10 cellular contexts compared by ENCODE assay signal in the genomic region with DNA sequence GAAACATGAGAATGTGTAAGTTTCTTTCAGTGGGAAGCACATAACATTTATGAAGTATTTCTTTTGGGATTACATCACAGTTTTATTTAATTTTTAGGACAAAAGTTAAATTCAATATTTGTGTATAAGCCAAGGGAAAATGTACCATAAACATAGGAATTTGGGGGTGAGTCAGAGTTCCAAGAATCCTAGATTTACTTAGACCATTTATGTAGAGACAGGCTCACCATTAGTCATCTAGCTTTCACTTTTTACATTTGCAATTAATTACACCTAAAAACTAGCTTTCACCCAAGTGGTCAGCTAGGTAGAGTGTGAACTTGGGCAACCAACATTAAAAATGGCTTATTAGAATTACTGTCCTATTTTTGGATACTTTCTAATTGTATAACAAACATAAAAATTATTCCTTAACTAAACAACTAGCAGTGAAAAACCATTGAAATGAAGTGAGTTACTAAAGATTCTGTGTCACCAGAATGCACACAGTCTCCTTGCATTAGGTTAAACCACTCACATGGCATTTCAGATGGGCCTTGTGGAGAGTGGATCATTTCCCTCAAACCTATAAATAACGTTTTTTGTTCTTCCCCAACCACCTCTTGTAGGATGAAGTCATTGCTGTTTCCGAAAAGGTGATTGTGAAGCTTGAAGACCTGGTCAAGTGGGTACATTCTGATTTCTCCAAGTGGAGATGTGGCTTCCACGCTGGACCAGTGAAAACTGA. TPM values are rescaled to one million over a fixed set of nuclear protein-coding genes. Genes with fewer than 3 reads are reported as not detected.
DNase-seq lines count a peak whose midpoint lies in the region; ATAC-seq and TF ChIP-seq lines count a peak whose summit lies in the region.
"Had no signal": no experiment of that assay in that cellular context is flagged by ENCODE, and none has a peak within 500 bp of the region (broad histone marks: within the 10 kb centered on the region; RNA-seq: fewer than 3 reads in every experiment).

No MANE protein-coding gene starts in this region.

- H3K9me3 Mint-ChIP-seq in effector memory CD8-positive, alpha-beta T cell: no peaks in the 10 kb centered on the region

- H3K27me3 ChIP-seq in skeletal muscle satellite cell (ENCODE audit: control insufficient read depth, insufficient read depth, low read length): no peaks in the 10 kb centered on the region

- H3K4me1 ChIP-seq in skeletal muscle satellite cell (ENCODE audit: control insufficient read depth, insufficient read depth, low read length): peaks cover 70% of the 10 kb centered on the region

- no peaks in the 10 kb centered on the region for H3K27me3 Mint-ChIP-seq in effector memory CD8-positive, alpha-beta T cell

- DNase-seq in ELR (ENCODE audit: low read depth) (peak; percentile 89), RWPE1 (ENCODE audit: low spot score) (peak; percentile 75), cerebellum (ENCODE audit: low spot score) (no peak)
- no peak for DNase-seq in effector memory CD8-positive, alpha-beta T cell
- DNase-seq in activated CD4-positive, alpha-beta T cell treated with anti-CD3 and anti-CD28 coated beads for 4 hours: no peak
- DNase-seq: amygdala, NCI-H187 treated with DMSO at 0.1 percent for 48 hours had no signal

- no peaks in the 10 kb centered on the region for H3K9me3 ChIP-seq in skeletal muscle satellite cell (replicated peaks; ENCODE audit: low read length)

- peak overlapping the region; percentile 24 for H3K4me3 ChIP-seq in skeletal muscle satellite cell (ENCODE audit: low read length)

- CTCF ChIA-PET in RWPE1 (lab: Yijun Ruan, JAX): interaction anchor here (0.6 to 1.0 kb wide), 2 partner anchors 44 to 305 kb away, joined by 4 to 5 read pairs; no protein-coding TSS in a partner anchor

- H3K4me3 Mint-ChIP-seq in effector memory CD8-positive, alpha-beta T cell: peak overlapping the region; percentile 29 to 31

- POLR2A ChIA-PET in RWPE1 (lab: Yijun Ruan, JAX; ENCODE audit: low non-redundant PET): no interaction called here

- H3K4me2 ChIP-seq in skeletal muscle satellite cell (ENCODE audit: low read length): peak overlapping the region; percentile 74

- peak overlapping the region; percentile 7 to 62 for H3K27ac Mint-ChIP-seq in effector memory CD8-positive, alpha-beta T cell

- TF ChIP-seq CTCF in RWPE1 (conservative IDR thresholded peaks at IDR 0.05; ENCODE audit: low read depth): no peak

- H3K27ac ChIP-seq in RWPE1: no peak overlapping the region

- peaks cover 3% of the 10 kb centered on the region for H3K36me3 ChIP-seq in skeletal muscle satellite cell (ENCODE audit: insufficient read depth, low read length)

- peak overlapping the region; percentile 72 for H3K9ac ChIP-seq in skeletal muscle satellite cell (ENCODE audit: low read depth, low read length)

- H3K36me3 Mint-ChIP-seq in effector memory CD8-positive, alpha-beta T cell (ENCODE audit: insufficient read depth): peaks cover 24% of the 10 kb centered on the region

- ATAC-seq in effector memory CD8-positive, alpha-beta T cell (replicated peaks): no peak
- no peak for ATAC-seq in GM21717 (IDR thresholded peaks at IDR 0.05; ENCODE audit: unreplicated experiment)
- no peak for ATAC-seq in HG02678 (IDR thresholded peaks at IDR 0.05; ENCODE audit: unreplicated experiment)

- H3K4me1 Mint-ChIP-seq in effector memory CD8-positive, alpha-beta T cell (ENCODE audit: low read depth in 2 of 2): peaks cover 33 to 67% of the 10 kb centered on the region in 2 donors

RNA-seq across cellular contexts. Expression of gene ARID5B, which starts 38.2 kb away (rescaled TPM):
- total RNA-seq in skeletal muscle satellite cell (2012; rRNA removed): 22.3 and 30.4 TPM in 2 replicates
- 27.4 TPM for total RNA-seq in cerebellum

Comparison
In these comparisons a context has a peak if more than half of its experiments do, and no peak if none do; other contexts are left out.
1. DNase-seq: peak in ELR (single experiment) and RWPE1 (single experiment); none in effector memory CD8-positive, alpha-beta T cell (0 of 3), cerebellum (single experiment) and activated CD4-positive, alpha-beta T cell treated with anti-CD3 and anti-CD28 coated beads for 4 hours (0 of 2).